Comparison of ENCODE assay signal across 2 cellular contexts in genomic region chr6:355373-355772, GRCh38.
TF ChIP-seq lines count a peak whose summit lies in the region.

No MANE protein-coding gene starts in this region.

TF ChIP-seq in K562, 482 proteins besides CTCF, POLR2A, EP300 and RAD21 (continued from another document):
- TF ChIP-seq RREB1 (CRISPR knock-in tag; IDR thresholded peaks at IDR 0.05) = 0 out of 2 replicates have a peak, but pooled peaks have one; percentile 20
- TF ChIP-seq ZNF75A (CRISPR knock-in tag; IDR thresholded peaks at IDR 0.05) = no peak
- TF ChIP-seq NR2C2 (CRISPR knock-in tag; IDR thresholded peaks at IDR 0.05) = no peak
- no peak for TF ChIP-seq NR2C2 (tag; IDR thresholded peaks at IDR 0.05)
- no peak for TF ChIP-seq ZNF217 (CRISPR knock-in tag; IDR thresholded peaks at IDR 0.05)
- no peak for TF ChIP-seq ZNF589 (CRISPR knock-in tag; IDR thresholded peaks at IDR 0.05; ENCODE audit: low read depth)
- no peak for TF ChIP-seq TAF1 (IDR thresholded peaks at IDR 0.05; ENCODE audit: control insufficient read depth, extremely low read depth, insufficient read depth, low read length, severe bottlenecking)

TF ChIP-seq in SK-N-SH treated with all-trans-retinoic acid at 6 μM for 48 hours, 23 proteins besides CTCF, POLR2A, EP300 and RAD21 (continued from another document):
- TF ChIP-seq, protein P1, sequence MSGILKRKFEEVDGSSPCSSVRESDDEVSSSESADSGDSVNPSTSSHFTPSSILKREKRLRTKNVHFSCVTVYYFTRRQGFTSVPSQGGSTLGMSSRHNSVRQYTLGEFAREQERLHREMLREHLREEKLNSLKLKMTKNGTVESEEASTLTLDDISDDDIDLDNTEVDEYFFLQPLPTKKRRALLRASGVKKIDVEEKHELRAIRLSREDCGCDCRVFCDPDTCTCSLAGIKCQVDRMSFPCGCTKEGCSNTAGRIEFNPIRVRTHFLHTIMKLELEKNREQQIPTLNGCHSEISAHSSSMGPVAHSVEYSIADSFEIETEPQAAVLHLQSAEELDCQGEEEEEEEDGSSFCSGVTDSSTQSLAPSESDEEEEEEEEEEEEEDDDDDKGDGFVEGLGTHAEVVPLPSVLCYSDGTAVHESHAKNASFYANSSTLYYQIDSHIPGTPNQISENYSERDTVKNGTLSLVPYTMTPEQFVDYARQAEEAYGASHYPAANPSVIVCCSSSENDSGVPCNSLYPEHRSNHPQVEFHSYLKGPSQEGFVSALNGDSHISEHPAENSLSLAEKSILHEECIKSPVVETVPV (CRISPR knock-in tag; IDR thresholded peaks at IDR 0.05) = no peak
- TF ChIP-seq TSHZ2 (CRISPR knock-in tag; IDR thresholded peaks at IDR 0.05) = no peak
- TF ChIP-seq, protein P2, sequence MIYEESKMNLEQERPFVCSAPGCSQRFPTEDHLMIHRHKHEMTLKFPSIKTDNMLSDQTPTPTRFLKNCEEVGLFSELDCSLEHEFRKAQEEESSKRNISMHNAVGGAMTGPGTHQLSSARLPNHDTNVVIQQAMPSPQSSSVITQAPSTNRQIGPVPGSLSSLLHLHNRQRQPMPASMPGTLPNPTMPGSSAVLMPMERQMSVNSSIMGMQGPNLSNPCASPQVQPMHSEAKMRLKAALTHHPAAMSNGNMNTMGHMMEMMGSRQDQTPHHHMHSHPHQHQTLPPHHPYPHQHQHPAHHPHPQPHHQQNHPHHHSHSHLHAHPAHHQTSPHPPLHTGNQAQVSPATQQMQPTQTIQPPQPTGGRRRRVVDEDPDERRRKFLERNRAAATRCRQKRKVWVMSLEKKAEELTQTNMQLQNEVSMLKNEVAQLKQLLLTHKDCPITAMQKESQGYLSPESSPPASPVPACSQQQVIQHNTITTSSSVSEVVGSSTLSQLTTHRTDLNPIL (CRISPR knock-in tag; IDR thresholded peaks at IDR 0.05; ENCODE audit: low read depth) = no peak
- no peak for TF ChIP-seq CSDC2 (CRISPR knock-in tag; IDR thresholded peaks at IDR 0.05)
- no peak for TF ChIP-seq ZFP30 (CRISPR knock-in tag; IDR thresholded peaks at IDR 0.05)
- TF ChIP-seq ZNF565 (CRISPR knock-in tag; conservative IDR thresholded peaks at IDR 0.05; ENCODE audit: low read depth) = no peak
- TF ChIP-seq ESRRG (CRISPR knock-in tag; IDR thresholded peaks at IDR 0.05) = no peak
- no peak for TF ChIP-seq ZC3H10 (CRISPR knock-in tag; IDR thresholded peaks at IDR 0.05)
- no peak for TF ChIP-seq ZNF70 (CRISPR knock-in tag; IDR thresholded peaks at IDR 0.05)
